ENCODE assay signal across 3 cellular contexts in the genomic region with DNA sequence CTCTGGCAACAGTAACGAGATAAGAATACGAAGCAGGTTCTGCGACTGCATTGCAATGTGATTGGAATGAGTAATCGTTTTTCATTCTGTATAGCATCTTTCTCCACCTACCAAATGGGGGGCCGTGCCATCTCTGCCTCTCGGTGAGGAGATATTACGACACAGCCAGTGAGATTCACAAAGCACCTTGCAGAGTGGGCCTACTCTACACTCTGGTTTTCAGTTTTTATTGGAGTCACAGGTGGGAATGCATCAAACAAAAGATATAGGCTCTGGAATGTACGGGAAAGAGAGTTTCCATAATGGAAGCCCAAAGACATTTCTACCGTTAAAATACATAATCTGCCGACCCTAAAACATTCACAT.
A peak's percentile ranks its signal among the peaks of the same experiment; 100 is the strongest.
TF ChIP-seq lines count a peak whose summit lies in the region.

No MANE protein-coding gene starts in this region.

TF ChIP-seq in HCT116, 20 proteins besides CTCF, POLR2A, EP300 and RAD21 (continues in another document):
- no peak for TF ChIP-seq ELF1 (IDR thresholded peaks at IDR 0.05; ENCODE audit: borderline replicate concordance, low read depth)
- TF ChIP-seq MAX (IDR thresholded peaks at IDR 0.05), result no peak
- TF ChIP-seq SIN3A (IDR thresholded peaks at IDR 0.05; ENCODE audit: low read depth), result peak; percentile 8; the same call in 1 of the 2 replicates
- TF ChIP-seq SP1 (IDR thresholded peaks at IDR 0.05; ENCODE audit: low read depth), result peak; percentile 18; the same call in 1 of the 2 replicates
- TF ChIP-seq EZH2phosphoT487 (IDR thresholded peaks at IDR 0.05; ENCODE audit: borderline replicate concordance), result no peak
- no peak for TF ChIP-seq REST (IDR thresholded peaks at IDR 0.05; ENCODE audit: low read depth)
- 0 out of 2 replicates have a peak, but pooled peaks have one; percentile 23 for TF ChIP-seq CEBPB (IDR thresholded peaks at IDR 0.05; ENCODE audit: low read depth)
- no peak for TF ChIP-seq ZBTB33 (IDR thresholded peaks at IDR 0.05; ENCODE audit: extremely low read depth, insufficient replicate concordance, low read length)
- TF ChIP-seq FOSL1 (IDR thresholded peaks at IDR 0.05; ENCODE audit: low read depth), result no peak
- TF ChIP-seq, protein P1, sequence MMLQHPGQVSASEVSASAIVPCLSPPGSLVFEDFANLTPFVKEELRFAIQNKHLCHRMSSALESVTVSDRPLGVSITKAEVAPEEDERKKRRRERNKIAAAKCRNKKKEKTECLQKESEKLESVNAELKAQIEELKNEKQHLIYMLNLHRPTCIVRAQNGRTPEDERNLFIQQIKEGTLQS (IDR thresholded peaks at IDR 0.05), result no peak
- TF ChIP-seq ZFX (IDR thresholded peaks at IDR 0.05), result no peak
- no peak for TF ChIP-seq EGR1 (IDR thresholded peaks at IDR 0.05; ENCODE audit: low read depth)
- no peak for TF ChIP-seq POLR2AphosphoS5 (IDR thresholded peaks at IDR 0.05; ENCODE audit: low read depth, low read length)
- no peak for TF ChIP-seq EZH2 (IDR thresholded peaks at IDR 0.05)

TF ChIP-seq in H1, 55 proteins besides CTCF, POLR2A, EP300 and RAD21:
- TF ChIP-seq, protein P2, sequence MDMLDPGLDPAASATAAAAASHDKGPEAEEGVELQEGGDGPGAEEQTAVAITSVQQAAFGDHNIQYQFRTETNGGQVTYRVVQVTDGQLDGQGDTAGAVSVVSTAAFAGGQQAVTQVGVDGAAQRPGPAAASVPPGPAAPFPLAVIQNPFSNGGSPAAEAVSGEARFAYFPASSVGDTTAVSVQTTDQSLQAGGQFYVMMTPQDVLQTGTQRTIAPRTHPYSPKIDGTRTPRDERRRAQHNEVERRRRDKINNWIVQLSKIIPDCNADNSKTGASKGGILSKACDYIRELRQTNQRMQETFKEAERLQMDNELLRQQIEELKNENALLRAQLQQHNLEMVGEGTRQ (IDR thresholded peaks at IDR 0.05; ENCODE audit: low read length), result no peak
- 0 out of 2 replicates have a peak, but pooled peaks have one; percentile 13 for TF ChIP-seq CEBPB (IDR thresholded peaks at IDR 0.05; ENCODE audit: low read depth, low read length)

TF ChIP-seq in neural cell, 6 proteins besides CTCF, POLR2A, EP300 and RAD21:
- no peak for TF ChIP-seq TAF1 (IDR thresholded peaks at IDR 0.05; ENCODE audit: low read depth)
- TF ChIP-seq REST (IDR thresholded peaks at IDR 0.05; ENCODE audit: borderline replicate concordance), result no peak
- TF ChIP-seq SMC3 (conservative IDR thresholded peaks at IDR 0.05; ENCODE audit: poor library complexity), result no peak
- no peak for TF ChIP-seq POLR2AphosphoS5 (IDR thresholded peaks at IDR 0.05)
- no peak for TF ChIP-seq MXI1 (conservative IDR thresholded peaks at IDR 0.05; ENCODE audit: poor library complexity, severe bottlenecking)
- no peak for TF ChIP-seq EZH2 (IDR thresholded peaks at IDR 0.05; ENCODE audit: borderline replicate concordance, insufficient read depth, low read length, poor library complexity, severe bottlenecking)
